8 cellular contexts compared by ENCODE assay signal in genomic region chrX:119565110-119565663, GRCh38. TPM values are rescaled to one million over a fixed set of nuclear protein-coding genes. Genes with fewer than 3 reads are reported as not detected.
DNase-seq lines count a peak whose midpoint lies in the region; ATAC-seq, FAIRE-seq and TF ChIP-seq lines count a peak whose summit lies in the region.

Gene STEEP1 (minus strand): TSS chrX:119565409. CDS start chrX:119565355, 54 bp downstream.

- H3K4me2 ChIP-seq in astrocyte (ENCODE audit: low read length): peak within 1 kb of the TSS; percentile 94

- H2AFZ ChIP-seq in astrocyte (ENCODE audit: low read depth, low read length): peak within 1 kb of the TSS; percentile 45

- DNase-seq in NCI-H2029 treated with DMSO at 0.1 percent for 48 hours (lab: John Stamatoyannopoulos, UW) (peak; percentile 84), T-helper 22 cell (ENCODE audit: low read depth) (peak; percentile 71), astrocyte (ENCODE audit: low read depth) (peak; percentile 91), hepatic stellate cell (ENCODE audit: low spot score) (peak; percentile 81), vagina (ENCODE audit: extremely low spot score in 2 of 2) (peak in 1 of 2 donors; percentile 90)

- H3K9me3 ChIP-seq in astrocyte (ENCODE audit: insufficient read depth, low read depth, low read length) (no peaks in the 10 kb centered on the region), vagina (no peaks in the 10 kb centered on the region)

- peak; percentile 97 for FAIRE-seq in astrocyte (lab: Jason Lieb, UNC)

- peaks cover 30% of the 10 kb centered on the region for H3K79me2 ChIP-seq in astrocyte (ENCODE audit: insufficient read depth, low read length)

- TF ChIP-seq POLR2A in vagina (IDR thresholded peaks at IDR 0.05): no peak

- no peaks in the 10 kb centered on the region for H3K27me3 Mint-ChIP-seq in astrocyte (ENCODE audit: low read depth, unreplicated experiment)

- peaks cover 2% of the 10 kb centered on the region for H3K4me1 Mint-ChIP-seq in astrocyte (ENCODE audit: low read depth, unreplicated experiment)

- H3K27ac ChIP-seq in astrocyte (ENCODE audit: low read depth, low read length): peak within 1 kb of the TSS; percentile 66
- peak within 1 kb of the TSS; percentile 61 for H3K27ac ChIP-seq in rectal smooth muscle tissue (ENCODE audit: low read depth, low read length)
- peak within 1 kb of the TSS; percentile 54 for H3K27ac ChIP-seq in vagina

- peak within 1 kb of the TSS; percentile 90 for H3K27ac Mint-ChIP-seq in astrocyte (ENCODE audit: unreplicated experiment)

- TF ChIP-seq CTCF in astrocyte (IDR thresholded peaks at IDR 0.05; ENCODE audit: insufficient read depth, low read depth, low read length) (no peak), vagina (IDR thresholded peaks at IDR 0.05) (no peak)

- H3K36me3 Mint-ChIP-seq in astrocyte (ENCODE audit: low read depth, unreplicated experiment): no peaks in the 10 kb centered on the region

- intact Hi-C loops in vagina (cut with DNase I): no loop called here

- peak; percentile 79 for ATAC-seq in GM18499 (IDR thresholded peaks at IDR 0.05; ENCODE audit: insufficient read depth, unreplicated experiment)
- peak; percentile 90 for ATAC-seq in HG02973 (IDR thresholded peaks at IDR 0.05; ENCODE audit: unreplicated experiment)

- H3K36me3 ChIP-seq in astrocyte (ENCODE audit: insufficient read depth, low read length) (peaks cover 2% of the 10 kb centered on the region), rectal smooth muscle tissue (ENCODE audit: control insufficient read depth, insufficient read depth, low read length) (peaks cover 2% of the 10 kb centered on the region), vagina (no peaks in the 10 kb centered on the region)

- peak within 1 kb of the TSS; percentile 95 for H3K4me3 Mint-ChIP-seq in astrocyte (ENCODE audit: unreplicated experiment)

- peak within 1 kb of the TSS; percentile 88 for H3K4me3 ChIP-seq in astrocyte (ENCODE audit: insufficient read depth, low read depth, low read length)
- peak within 1 kb of the TSS; percentile 71 for H3K4me3 ChIP-seq in rectal smooth muscle tissue (ENCODE audit: low read length)
- H3K4me3 ChIP-seq in vagina: peak within 1 kb of the TSS; percentile 51 to 53

- peak within 1 kb of the TSS; percentile 92 for H3K9ac ChIP-seq in astrocyte (ENCODE audit: low read length)
- H3K9ac ChIP-seq in rectal smooth muscle tissue (ENCODE audit: low read length): no peak within 1 kb of the TSS

- no peaks in the 10 kb centered on the region for H3K27me3 ChIP-seq in astrocyte (ENCODE audit: insufficient read depth, low read length)
- H3K27me3 ChIP-seq in rectal smooth muscle tissue (ENCODE audit: control insufficient read depth, insufficient read depth, low read length): no peaks in the 10 kb centered on the region
- H3K27me3 ChIP-seq in vagina: no peaks in the 10 kb centered on the region

- H4K20me1 ChIP-seq in astrocyte (ENCODE audit: insufficient read depth, low read length): no peaks in the 10 kb centered on the region

- no peaks in the 10 kb centered on the region for H3K9me3 Mint-ChIP-seq in astrocyte (ENCODE audit: unreplicated experiment)

- H3K4me1 ChIP-seq in astrocyte (ENCODE audit: insufficient read depth, low read length): no peaks in the 10 kb centered on the region
- no peaks in the 10 kb centered on the region for H3K4me1 ChIP-seq in rectal smooth muscle tissue (ENCODE audit: control insufficient read depth, insufficient read depth, low read length)
- H3K4me1 ChIP-seq in vagina: peaks cover 14% of the 10 kb centered on the region

RNA-seq across cellular contexts. Expression of gene STEEP1, which starts in this region (rescaled TPM):
- 19.2 and 22.1 TPM in 2 replicates for total RNA-seq in astrocyte
- 26.5 TPM for total RNA-seq in vagina
